ENCODE assay signal across 26 cellular contexts in genomic region chr12:30988086-30988485, GRCh38.
"Had no signal": no experiment of that assay in that cellular context is flagged by ENCODE, and none has a peak within 500 bp of the region (broad histone marks: within the 10 kb centered on the region; RNA-seq: fewer than 3 reads in every experiment).

No MANE protein-coding gene starts in this region.

- H3K4me1 ChIP-seq: adrenal gland, lower lobe of right lung, psoas muscle, sigmoid colon, thyroid gland had no signal

- DNase-seq: activated CD4-positive, alpha-beta T cell treated with anti-CD3 and anti-CD28 coated beads for 48 hours; activated CD4-positive, alpha-beta T cell treated with anti-CD3 and anti-CD28 coated beads, Interleukin-2, amount 50 U/mL, for 48 hours; activated CD8-positive, alpha-beta memory T cell treated with anti-CD3 and anti-CD28 coated beads for 24 hours; activated effector memory CD4-positive, alpha-beta T cell treated with Interleukin-2 at 50 U/mL for 16 hours; activated naive CD4-positive, alpha-beta T cell treated with anti-CD3 and anti-CD28 coated beads for 36 hours; activated naive CD8-positive, alpha-beta T cell treated with anti-CD3 and anti-CD28 coated beads for 36 hours; adrenal gland; aorta; brain microvascular endothelial cell; dorsolateral prefrontal cortex; effector memory CD4-positive, alpha-beta T cell; lower lobe of right lung; mesenchymal stem cell; naive thymus-derived CD8-positive, alpha-beta T cell; nucleus accumbens; psoas muscle; sigmoid colon; stimulated activated CD4-positive, alpha-beta T cell treated with anti-CD3 and anti-CD28 coated beads, Interleukin-4, amount 100 ng/mL, for 24 hours; stimulated activated naive CD8-positive, alpha-beta T cell treated with anti-CD3 and anti-CD28 coated beads, Interleukin-15, amount 100 ng/mL, for 72 hours; upper lobe of left lung had no signal

- H3K27me3 ChIP-seq: adrenal gland, brain microvascular endothelial cell, dorsolateral prefrontal cortex, left lung, sigmoid colon, thyroid gland, upper lobe of left lung had no signal

- ATAC-seq: activated CD4-positive, CD25-positive, alpha-beta regulatory T cell treated with anti-CD3 and anti-CD28 coated beads, Interleukin-2, amount 50 U/mL, for 24 hours; lower lobe of right lung; naive thymus-derived CD8-positive, alpha-beta T cell; psoas muscle; stimulated activated effector memory CD8-positive, alpha-beta T cell treated with anti-CD3 and anti-CD28 coated beads, Interleukin-12 subunit alpha, Interleukin-12 subunit beta, amount 100 ng/mL, for 72 hours; stimulated activated naive CD8-positive, alpha-beta T cell treated with anti-CD3 and anti-CD28 coated beads, Interleukin-15, amount 100 ng/mL, for 72 hours had no signal

- H3K9ac ChIP-seq: parathyroid adenoma had no signal

- H3K27ac ChIP-seq: adrenal gland, brain microvascular endothelial cell, coronary artery, dorsolateral prefrontal cortex, left lung, lower lobe of right lung, parathyroid adenoma, psoas muscle, sigmoid colon, thyroid gland, upper lobe of left lung had no signal

- H3K9me3 ChIP-seq: adrenal gland, left lung, lower lobe of right lung, psoas muscle, sigmoid colon, thyroid gland, upper lobe of left lung had no signal

- H3K4me3 ChIP-seq: adrenal gland, coronary artery, dorsolateral prefrontal cortex, left lung, lower lobe of right lung, psoas muscle, sigmoid colon, thyroid gland, upper lobe of left lung had no signal

- H3K79me2 ChIP-seq: parathyroid adenoma had no signal

- H3K36me3 ChIP-seq: adrenal gland, brain microvascular endothelial cell, left lung, lower lobe of right lung, sigmoid colon, thyroid gland, upper lobe of left lung had no signal
